ENCODE assay signal across 21 cellular contexts in the genomic region with DNA sequence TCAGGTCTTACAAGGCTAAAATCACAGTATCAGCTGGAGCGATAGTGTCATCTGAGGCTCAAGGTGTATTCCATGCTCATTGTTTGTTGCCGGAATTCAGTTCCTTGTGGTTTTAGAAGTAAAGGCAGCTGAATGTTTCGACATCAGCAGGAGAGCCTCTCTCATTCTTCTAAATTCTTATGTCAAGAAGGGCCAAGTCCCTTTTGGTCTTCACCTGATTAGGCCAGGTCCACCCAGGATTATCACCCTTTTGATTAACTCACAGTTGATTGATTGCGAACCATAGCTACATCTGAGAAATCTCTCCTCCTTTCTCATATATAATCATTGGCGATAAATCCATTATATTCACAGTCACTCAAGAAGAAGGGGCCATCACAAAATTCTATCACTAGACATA.
"Had no signal": no experiment of that assay in that cellular context is flagged by ENCODE, and none has a peak within 500 bp of the region (broad histone marks: within the 10 kb centered on the region; RNA-seq: fewer than 3 reads in every experiment).

No MANE protein-coding gene starts in this region.

- H3K36me3 Mint-ChIP-seq: natural killer cell treated with Interleukin-12 subunit alpha and Interleukin-12 subunit beta and Interleukin-15 and Interleukin-18, amount 100 ng/mL, for 72 hours; neural progenitor cell had no signal

- ATAC-seq: heart left ventricle; left colon; left ventricle myocardium superior; natural killer cell treated with Interleukin-12 subunit alpha and Interleukin-12 subunit beta and Interleukin-15 and Interleukin-18, amount 100 ng/mL, for 72 hours had no signal

- H3K4me3 ChIP-seq: dorsolateral prefrontal cortex, heart left ventricle, lung, neural progenitor cell, ovary, right atrium auricular region, stomach, thoracic aorta, transverse colon had no signal

- DNase-seq: dorsolateral prefrontal cortex; effector CD8-positive, alpha-beta T cell; heart left ventricle; hippocampal formation; left colon; left ventricle myocardium superior; mesenchymal stem cell; midbrain; nucleus accumbens; ovary; small intestine; stimulated activated CD4-positive, alpha-beta T cell treated with anti-CD3 and anti-CD28 coated beads, Interleukin-12 subunit alpha, Interleukin-12 subunit beta, amount 100 ng/mL, for 4 hours; stimulated activated naive CD4-positive, alpha-beta T cell; stomach; substantia nigra; transverse colon had no signal

- H3K27ac Mint-ChIP-seq: natural killer cell treated with Interleukin-12 subunit alpha and Interleukin-12 subunit beta and Interleukin-15 and Interleukin-18, amount 100 ng/mL, for 72 hours; neural progenitor cell had no signal

- H3K9me3 Mint-ChIP-seq: neural progenitor cell had no signal
